In the genomic region with DNA sequence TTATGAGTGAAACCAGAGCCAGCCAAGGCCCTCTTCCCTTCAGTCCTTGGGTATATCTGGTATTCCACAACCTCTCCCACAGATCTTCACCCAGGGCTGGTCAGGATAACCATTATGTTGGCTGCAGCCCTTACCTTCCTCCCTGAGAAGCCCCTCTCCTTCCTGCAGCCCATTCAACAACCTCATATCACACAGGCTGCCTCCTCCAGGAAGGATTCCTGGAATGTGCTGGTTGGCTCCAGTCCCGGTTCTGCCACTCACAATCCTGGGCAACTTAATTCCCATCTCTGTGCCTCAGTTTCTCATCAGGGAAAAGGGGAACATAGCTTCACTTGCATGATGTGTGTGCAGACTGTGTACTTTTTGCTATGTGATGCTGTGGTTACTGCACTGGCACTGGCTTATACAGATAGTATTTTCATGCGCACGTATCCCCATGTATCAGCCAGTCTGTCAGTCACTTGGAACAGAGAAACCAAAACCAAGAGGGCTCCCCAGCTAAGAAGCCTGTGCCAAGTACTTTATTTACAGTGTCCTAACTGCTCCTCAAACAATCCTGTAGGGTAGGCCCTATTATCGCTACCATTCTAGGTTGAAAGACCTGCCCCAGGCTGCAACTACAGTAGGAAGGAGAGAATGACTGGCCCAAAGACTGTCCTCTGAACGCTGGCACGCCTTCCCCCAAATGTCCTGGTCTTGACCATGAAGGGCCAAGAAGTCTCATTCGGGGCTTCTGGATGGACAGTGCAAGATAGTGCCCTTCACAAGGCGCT, we compare ENCODE assay signal across 11 cellular contexts. TPM values are rescaled to one million over a fixed set of nuclear protein-coding genes. Genes with fewer than 3 reads are reported as not detected.
A peak's percentile ranks its signal among the peaks of the same experiment; 100 is the strongest.
DNase-seq lines count a peak whose midpoint lies in the region; ATAC-seq and TF ChIP-seq lines count a peak whose summit lies in the region.
"Had no signal": no experiment of that assay in that cellular context is flagged by ENCODE, and none has a peak within 500 bp of the region (broad histone marks: within the 10 kb centered on the region; RNA-seq: fewer than 3 reads in every experiment).

No MANE protein-coding gene starts in this region.

- H3K36me3 ChIP-seq in CD8-positive, alpha-beta memory T cell (ENCODE audit: insufficient read depth, low read length) = no peaks in the 10 kb centered on the region
- H3K36me3 ChIP-seq in heart right ventricle (peaks cover 0 to 93% (median 14%) of the 10 kb centered on the region in 9 donors), skeletal muscle tissue (ENCODE audit: control insufficient read depth in 3 of 3, insufficient read depth in 3 of 3, low read length in 3 of 3) (peaks cover 22 to 45% (median 30%) of the 10 kb centered on the region in 3 donors)

- H3K27ac ChIP-seq in CD8-positive, alpha-beta memory T cell (ENCODE audit: low read depth, low read length) = no peak overlapping the region
- H3K27ac ChIP-seq in heart right ventricle (peak overlapping the region; percentile 77 to 91 (median 86)), skeletal muscle tissue (ENCODE audit: low read depth, low read length) (peak overlapping the region; percentile 96)
- H3K27ac ChIP-seq: KMS-11 had no signal

- POLR2A ChIA-PET in CD8-positive, alpha-beta memory T cell (lab: Charles Lee) = interaction anchor here (0.6 to 2.0 kb wide), 2 partner anchors 42 to 78 kb away, joined by 7 to 9 read pairs; no protein-coding TSS in a partner anchor
- POLR2A ChIA-PET in T-cell (lab: Charles Lee) = interaction anchor here (0.6 to 0.7 kb wide), 3 partner anchors 10 to 171 kb away, joined by 3 to 4 read pairs (median 4); no protein-coding TSS in a partner anchor

- H3K27me3 ChIP-seq in CD8-positive, alpha-beta memory T cell (ENCODE audit: insufficient read depth, low read length, poor library complexity, severe bottlenecking) = no peaks in the 10 kb centered on the region
- H3K27me3 ChIP-seq in heart right ventricle = no peaks in the 10 kb centered on the region
- H3K27me3 ChIP-seq in skeletal muscle tissue (ENCODE audit: control insufficient read depth in 3 of 3, insufficient read depth in 3 of 3, low read length in 3 of 3) = no peaks in the 10 kb centered on the region

- H3K9me3 Mint-ChIP-seq in CD8-positive, alpha-beta memory T cell = no peaks in the 10 kb centered on the region
- H3K9me3 Mint-ChIP-seq in T-cell = no peaks in the 10 kb centered on the region

- H3K27ac Mint-ChIP-seq in CD8-positive, alpha-beta memory T cell = peak overlapping the region; percentile 39 to 93 (median 82)
- peak overlapping the region; percentile 56 to 80 for H3K27ac Mint-ChIP-seq in T-cell

- 67 to 73% methylated on average over 8 of the region's 8 CpGs for WGBS in heart right ventricle, 2 donors

- H3K9me3 ChIP-seq in CD8-positive, alpha-beta memory T cell (ENCODE audit: low read length) = no peaks in the 10 kb centered on the region
- H3K9me3 ChIP-seq in heart right ventricle = no peaks in the 10 kb centered on the region
- H3K9me3 ChIP-seq in skeletal muscle tissue (ENCODE audit: control insufficient read depth in 3 of 3, low read length in 3 of 3) = no peaks in the 10 kb centered on the region

- H3K4me1 ChIP-seq in CD8-positive, alpha-beta memory T cell (ENCODE audit: insufficient read depth, low read length) = peaks cover 16% of the 10 kb centered on the region
- H3K4me1 ChIP-seq in heart right ventricle (peaks cover 23 to 96% (median 58%) of the 10 kb centered on the region in 9 donors), skeletal muscle tissue (ENCODE audit: control insufficient read depth in 3 of 3, insufficient read depth in 3 of 3, low read length in 3 of 3) (peaks cover 53 to 62% (median 55%) of the 10 kb centered on the region in 3 donors)

- intact Hi-C loops in heart right ventricle (cut with DNase I) = loop anchor here in 1 of 10 donors (2.0 kb wide), 1 partner anchor 43 kb away; a partner anchor contains a TSS

- H3K36me3 Mint-ChIP-seq in CD8-positive, alpha-beta memory T cell = peaks cover 0 to 72% (median 11%) of the 10 kb centered on the region in 3 donors
- H3K36me3 Mint-ChIP-seq in T-cell = peaks cover 26% of the 10 kb centered on the region

- peaks cover 27 to 40% (median 40%) of the 10 kb centered on the region in 3 donors for H3K4me1 Mint-ChIP-seq in CD8-positive, alpha-beta memory T cell
- peaks cover 36 to 56% (median 37%) of the 10 kb centered on the region in 3 donors for H3K4me1 Mint-ChIP-seq in T-cell

- no peak overlapping the region for H3K4me3 Mint-ChIP-seq in CD8-positive, alpha-beta memory T cell
- H3K4me3 Mint-ChIP-seq in T-cell = peak overlapping the region in 1 of 3 donors; percentile 20

- no peaks in the 10 kb centered on the region for H3K27me3 Mint-ChIP-seq in CD8-positive, alpha-beta memory T cell
- H3K27me3 Mint-ChIP-seq in T-cell = no peaks in the 10 kb centered on the region

- no peak for ATAC-seq in T-cell (replicated peaks in 1 of 4)
- peak in 3 of 8 donors; percentile 2 to 8 (median 6) for ATAC-seq in heart right ventricle
- no peak for ATAC-seq in HG03135 (IDR thresholded peaks at IDR 0.05; ENCODE audit: unreplicated experiment)

- no peak for DNase-seq in CD8-positive, alpha-beta memory T cell
- DNase-seq in T-cell (no peak), heart right ventricle (no peak), OCI-M1 (lab: John Stamatoyannopoulos, UW) (no peak), occipital lobe (lab: John Stamatoyannopoulos, UW) (no peak), NCI-H748 (lab: John Stamatoyannopoulos, UW; ENCODE audit: unreplicated experiment) (no peak)
- DNase-seq: DMS 273 treated with DMSO at 0.1 percent for 48 hours, NCI-H446 had no signal

- no peak overlapping the region for H3K4me3 ChIP-seq in CD8-positive, alpha-beta memory T cell (ENCODE audit: low read length)
- peak overlapping the region in 2 of 10 donors; percentile 37 to 41 for H3K4me3 ChIP-seq in heart right ventricle
- H3K4me3 ChIP-seq in skeletal muscle tissue (ENCODE audit: low read length in 3 of 3) = peak overlapping the region; percentile 46 to 85 (median 61)

- CTCF ChIA-PET in CD8-positive, alpha-beta memory T cell (lab: Charles Lee) = interaction anchor here (0.6 to 14.0 kb wide), 3 partner anchors 13 to 48 kb away, joined by 3 to 496 read pairs (median 3); a partner anchor contains a TSS
- CTCF ChIA-PET in T-cell (lab: Charles Lee) = interaction anchor here (0.5 to 7.0 kb wide), 6 partner anchors 52 to 183 kb away, joined by 3 to 67 read pairs (median 6); a partner anchor contains a TSS

- peak overlapping the region; percentile 76 to 90 (median 79) for H3K9ac ChIP-seq in skeletal muscle tissue (ENCODE audit: low read depth in 1 of 3, low read length in 3 of 3)
- H3K9ac ChIP-seq: KMS-11 had no signal

- no peak for TF ChIP-seq CTCF in heart right ventricle (IDR thresholded peaks at IDR 0.05)

RNA-seq across cellular contexts. Expression of a gene that starts 39.9 kb away (rescaled TPM):
- 10 to 100 TPM; 80.4 to 82.7 TPM for total RNA-seq in CD8-positive, alpha-beta memory T cell
- 22.3 TPM for polyA plus RNA-seq in CD8-positive, alpha-beta memory T cell
- 100 to 1,000 TPM in 2 of 5 donors, 10 to 100 TPM in 3; 67.9 to 151 (median 70.6) TPM for total RNA-seq in T-cell
- total RNA-seq in heart right ventricle = 10 to 100 TPM; 18.1 to 47.3 (median 22.5) TPM
- polyA plus RNA-seq in heart right ventricle = 10 to 100 TPM in 1 of 2 donors, 1 to 10 TPM in 1; 8.4 to 13.0 TPM
- 30.3 TPM for total RNA-seq in skeletal muscle tissue
- total RNA-seq in occipital lobe = 43.4 TPM

RNA-seq across cellular contexts. Expression of a gene that starts 43.1 kb away (rescaled TPM):
- 10 to 100 TPM; 19.4 to 19.6 TPM for total RNA-seq in CD8-positive, alpha-beta memory T cell
- polyA plus RNA-seq in CD8-positive, alpha-beta memory T cell = 2.9 TPM
- 10 to 100 TPM; 33.4 to 44.1 (median 36.0) TPM for total RNA-seq in T-cell
- total RNA-seq in heart right ventricle = 10 to 100 TPM; 16.4 to 31.9 (median 23.0) TPM
- polyA plus RNA-seq in heart right ventricle = 10 to 100 TPM in 1 of 2 donors, 1 to 10 TPM in 1; 4.4 to 16.6 TPM
- total RNA-seq in skeletal muscle tissue = 31.8 TPM
- total RNA-seq in occipital lobe = 31.0 TPM
